ENCODE assay signal across 10 cellular contexts in the genomic region with DNA sequence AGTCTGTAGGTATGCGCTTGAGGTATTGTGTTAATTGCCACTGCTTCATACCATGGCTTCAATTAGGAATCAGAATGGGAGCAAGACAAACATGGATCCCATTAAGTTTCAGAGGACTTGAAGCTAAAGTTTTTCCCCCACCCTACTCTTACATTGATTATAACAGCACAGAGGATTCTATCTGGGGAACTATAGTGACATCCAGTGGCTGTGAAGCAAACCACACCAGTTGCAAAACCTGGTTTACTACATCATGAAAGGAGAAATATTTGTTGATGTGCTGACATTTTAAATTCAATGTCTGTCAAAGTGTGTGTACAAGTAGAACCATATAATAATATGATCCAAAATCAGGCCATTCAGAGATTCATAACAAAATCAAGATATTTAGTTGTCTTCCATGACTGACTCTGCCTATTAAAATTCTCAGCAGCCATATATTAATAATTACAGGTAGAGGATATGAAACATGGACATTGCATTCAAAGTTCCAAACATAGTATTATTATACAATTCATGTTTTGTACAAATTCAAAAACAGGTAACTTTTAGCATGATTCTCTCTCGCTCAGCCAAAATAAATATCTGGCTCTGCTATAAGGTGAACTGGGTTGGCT.
DNase-seq lines count a peak whose midpoint lies in the region; ATAC-seq and TF ChIP-seq lines count a peak whose summit lies in the region.
"Had no signal": no experiment of that assay in that cellular context is flagged by ENCODE, and none has a peak within 500 bp of the region (broad histone marks: within the 10 kb centered on the region; RNA-seq: fewer than 3 reads in every experiment).

No MANE protein-coding gene starts in this region.

- no peak overlapping the region for H3K4me3 Mint-ChIP-seq in MCF 10A (ENCODE audit: unreplicated experiment)
- H3K4me3 Mint-ChIP-seq in effector memory CD8-positive, alpha-beta T cell, result no peak overlapping the region
- H3K4me3 Mint-ChIP-seq: activated naive CD4-positive, alpha-beta T cell treated with anti-CD3 and anti-CD28 coated beads, Interleukin-2, amount 50 U/mL, for 24 hours; CD4-positive, CD25-positive, alpha-beta regulatory T cell had no signal

- POLR2A ChIA-PET in MCF 10A (lab: Yijun Ruan, JAX), result interaction anchor here (1.0 kb wide), 1 partner anchor 22 kb away, joined by 3 read pairs; no protein-coding TSS in a partner anchor

- H3K27ac Mint-ChIP-seq in MCF 10A (ENCODE audit: low read depth, unreplicated experiment), result no peak overlapping the region
- no peak overlapping the region for H3K27ac Mint-ChIP-seq in effector memory CD8-positive, alpha-beta T cell
- H3K27ac Mint-ChIP-seq: activated naive CD4-positive, alpha-beta T cell treated with anti-CD3 and anti-CD28 coated beads, Interleukin-2, amount 50 U/mL, for 24 hours; CD4-positive, CD25-positive, alpha-beta regulatory T cell had no signal

- CTCF ChIA-PET in MCF 10A (lab: Yijun Ruan, JAX), result interaction anchor here (0.6 to 8.0 kb wide), 33 partner anchors 10 to 1646 kb away, joined by 3 to 103 read pairs (median 4); no protein-coding TSS in a partner anchor

- peak; percentile 67 for ATAC-seq in HG03060 (IDR thresholded peaks at IDR 0.05; ENCODE audit: low read depth, unreplicated experiment)
- peak; percentile 44 for ATAC-seq in left colon
- no peak for ATAC-seq in effector memory CD8-positive, alpha-beta T cell (replicated peaks)

- BruUV-seq in MCF 10A (replicated peaks; lab: Mats Ljungman, UMichigan), result no TSS peak

- H3K4me1 Mint-ChIP-seq in MCF 10A (ENCODE audit: insufficient read depth, unreplicated experiment), result peaks cover 12% of the 10 kb centered on the region
- H3K4me1 Mint-ChIP-seq in effector memory CD8-positive, alpha-beta T cell (ENCODE audit: low read depth in 2 of 2), result no peaks in the 10 kb centered on the region
- H3K4me1 Mint-ChIP-seq: activated naive CD4-positive, alpha-beta T cell treated with anti-CD3 and anti-CD28 coated beads, Interleukin-2, amount 50 U/mL, for 24 hours; CD4-positive, CD25-positive, alpha-beta regulatory T cell had no signal

- H3K36me3 Mint-ChIP-seq in MCF 10A (ENCODE audit: insufficient read depth, unreplicated experiment), result no peaks in the 10 kb centered on the region
- no peaks in the 10 kb centered on the region for H3K36me3 Mint-ChIP-seq in effector memory CD8-positive, alpha-beta T cell (ENCODE audit: insufficient read depth)
- H3K36me3 Mint-ChIP-seq: activated naive CD4-positive, alpha-beta T cell treated with anti-CD3 and anti-CD28 coated beads, Interleukin-2, amount 50 U/mL, for 24 hours; CD4-positive, CD25-positive, alpha-beta regulatory T cell had no signal

- no peaks in the 10 kb centered on the region for H3K27me3 Mint-ChIP-seq in MCF 10A (ENCODE audit: insufficient read depth, unreplicated experiment)
- no peaks in the 10 kb centered on the region for H3K27me3 Mint-ChIP-seq in effector memory CD8-positive, alpha-beta T cell
- H3K27me3 Mint-ChIP-seq: activated naive CD4-positive, alpha-beta T cell treated with anti-CD3 and anti-CD28 coated beads, Interleukin-2, amount 50 U/mL, for 24 hours; CD4-positive, CD25-positive, alpha-beta regulatory T cell had no signal

- intact Hi-C loops in MCF 10A (cut with micrococcal nuclease) (loop anchor here (1.0 to 5.0 kb wide), 4 partner anchors 34 to 1383 kb away; no protein-coding TSS in a partner anchor), left colon (cut with DNase I, micrococcal nuclease) (no loop called here)

- DNase-seq in NCI-H1092 treated with DMSO at 0.1 percent for 48 hours (lab: John Stamatoyannopoulos, UW) (peak; percentile 5), NCI-H1092 (lab: John Stamatoyannopoulos, UW) (no peak), NCI-H2227 treated with DMSO at 0.1 percent for 48 hours (lab: John Stamatoyannopoulos, UW) (peak; percentile 82), MCF 10A (ENCODE audit: unreplicated experiment) (peak; percentile 62), left colon (no peak)
- no peak for DNase-seq in activated CD8-positive, alpha-beta memory T cell treated with anti-CD3 and anti-CD28 coated beads for 24 hours
- DNase-seq in effector memory CD8-positive, alpha-beta T cell, result no peak

- H3K9me3 Mint-ChIP-seq in MCF 10A (ENCODE audit: unreplicated experiment), result no peaks in the 10 kb centered on the region
- peaks cover 0 to 4% of the 10 kb centered on the region in 2 donors for H3K9me3 Mint-ChIP-seq in effector memory CD8-positive, alpha-beta T cell

- peak; percentile 82 for TF ChIP-seq CTCF in MCF 10A (IDR thresholded peaks at IDR 0.05; ENCODE audit: unreplicated experiment)

Comparison
In these comparisons a context has a peak if more than half of its experiments do, and no peak if none do; other contexts are left out.
1. DNase-seq: peak in NCI-H1092 treated with DMSO at 0.1 percent for 48 hours (single experiment), NCI-H2227 treated with DMSO at 0.1 percent for 48 hours (single experiment) and MCF 10A (single experiment); none in NCI-H1092 (single experiment), left colon (0 of 2), activated CD8-positive, alpha-beta memory T cell treated with anti-CD3 and anti-CD28 coated beads for 24 hours (single experiment) and effector memory CD8-positive, alpha-beta T cell (0 of 3).